ENCODE assay signal across 10 cellular contexts in the genomic region with DNA sequence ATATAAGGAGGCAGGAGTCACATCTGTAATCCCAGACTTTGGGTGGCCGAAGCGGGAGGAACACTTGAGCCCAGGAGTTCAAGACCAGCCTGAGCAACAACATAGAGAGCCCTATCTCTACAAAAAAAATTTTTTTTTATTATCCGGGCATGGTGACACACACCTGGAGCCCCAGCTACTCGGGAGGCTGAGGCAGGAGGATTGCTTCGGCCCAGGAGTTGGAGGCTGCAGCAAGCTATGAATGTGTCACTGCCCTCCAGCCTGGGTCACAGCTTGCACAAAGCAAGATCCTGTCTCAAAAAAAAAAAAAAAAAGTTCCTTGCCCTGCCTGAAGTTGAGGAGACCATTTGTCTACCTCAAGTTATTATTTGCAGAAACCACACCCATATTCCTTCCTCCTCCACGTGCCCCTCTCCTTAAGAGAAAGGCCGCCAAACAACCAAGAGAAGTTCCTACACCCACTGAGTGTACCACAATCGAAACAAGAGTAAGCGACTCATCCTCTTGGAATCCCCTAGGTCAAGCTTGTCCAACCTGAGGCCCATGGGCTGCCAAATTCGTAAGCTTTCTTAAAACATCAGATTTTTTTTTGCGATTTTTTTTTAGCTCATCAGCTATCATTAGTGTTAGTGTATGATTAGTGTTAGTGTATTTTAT. TPM values are rescaled to one million over a fixed set of nuclear protein-coding genes. Genes with fewer than 3 reads are reported as not detected.
DNase-seq lines count a peak whose midpoint lies in the region; ATAC-seq, FAIRE-seq and TF ChIP-seq lines count a peak whose summit lies in the region.
"Had no signal": no experiment of that assay in that cellular context is flagged by ENCODE, and none has a peak within 500 bp of the region (broad histone marks: within the 10 kb centered on the region; RNA-seq: fewer than 3 reads in every experiment).

No MANE protein-coding gene starts in this region.

- peak overlapping the region; percentile 25 for H3K27ac ChIP-seq in CD8-positive, alpha-beta memory T cell (ENCODE audit: low read depth, low read length)
- peak overlapping the region; percentile 41 for H3K27ac ChIP-seq in GM12878 (ENCODE audit: control insufficient read depth, insufficient read depth)
- H3K27ac ChIP-seq: tibial artery had no signal

- no peaks in the 10 kb centered on the region for H3K36me3 ChIP-seq in CD8-positive, alpha-beta memory T cell (ENCODE audit: insufficient read depth, low read length)
- no peaks in the 10 kb centered on the region for H3K36me3 ChIP-seq in Loucy (ENCODE audit: insufficient read depth, low read length)
- peaks cover 0 to 5% of the 10 kb centered on the region in 2 experiments; a peak in 2 of 4 replicates for H3K36me3 ChIP-seq in GM12878 (ENCODE audit: control insufficient read depth in 2 of 2, insufficient read depth in 2 of 2, low read length in 1 of 2)
- H3K36me3 ChIP-seq: tibial artery had no signal

- no peaks in the 10 kb centered on the region for H3K9me2 ChIP-seq in Loucy (replicated peaks; ENCODE audit: low read depth, low read length)

- in situ Hi-C loops in GM12878 (cut with MboI) = no loop called here

- DNase-seq in CD8-positive, alpha-beta memory T cell = no peak
- DNase-seq in GM12878 (ENCODE audit: low read depth, low spot score) = no peak
- no peak for DNase-seq in effector CD8-positive, alpha-beta T cell (lab: John Stamatoyannopoulos, UW)
- DNase-seq in NCI-H2081 (lab: John Stamatoyannopoulos, UW) = no peak
- DNase-seq in NCI-H2227 (lab: John Stamatoyannopoulos, UW; ENCODE audit: unreplicated experiment) = no peak
- DNase-seq: NCI-H1930, tibial artery had no signal

- POLR2A ChIA-PET in CD8-positive, alpha-beta memory T cell (lab: Charles Lee) = no interaction called here
- POLR2A ChIA-PET in GM12878 (lab: Charles Lee) = interaction anchor here (0.7 to 5.3 kb wide), 11 partner anchors 11 to 109 kb away, joined by 3 to 54 read pairs (median 9); no protein-coding TSS in a partner anchor

- H3K9me3 Mint-ChIP-seq in CD8-positive, alpha-beta memory T cell = no peaks in the 10 kb centered on the region
- no peaks in the 10 kb centered on the region for H3K9me3 Mint-ChIP-seq in nephron

- no TSS peak for BruUV-seq in GM12878 (replicated peaks; lab: Mats Ljungman, UMichigan)

- no peak overlapping the region for H2AFZ ChIP-seq in Loucy (ENCODE audit: low read length)
- no peak overlapping the region for H2AFZ ChIP-seq in GM12878 (ENCODE audit: control insufficient read depth, low read depth, low read length)

- peak overlapping the region; percentile 49 to 96 (median 90) for H3K4me3 Mint-ChIP-seq in CD8-positive, alpha-beta memory T cell
- peak overlapping the region; percentile 88 to 90 (median 90) for H3K4me3 Mint-ChIP-seq in nephron

- RAD21 ChIA-PET in GM12878 (lab: Charles Lee; ENCODE audit: unreplicated experiment) = interaction anchor here (0.7 to 9.2 kb wide), 19 partner anchors 10 to 682 kb away, joined by 3 to 113 read pairs (median 10); no protein-coding TSS in a partner anchor

- H4K20me1 ChIP-seq in Loucy (ENCODE audit: insufficient read depth, low read length, poor library complexity, severe bottlenecking) (no peaks in the 10 kb centered on the region), GM12878 (ENCODE audit: control insufficient read depth, insufficient read depth) (no peaks in the 10 kb centered on the region; the same call in 1 of the 2 replicates)

- no peak for TF ChIP-seq POLR2A in GM12878 (IDR thresholded peaks at IDR 0.05; ENCODE audit: low read depth, low read length)

- H3K79me2 ChIP-seq in Loucy (ENCODE audit: insufficient read depth, low read length) (peaks cover 12% of the 10 kb centered on the region; the same call in 1 of the 2 replicates), GM12878 (ENCODE audit: control insufficient read depth, insufficient read depth, low read length) (peaks cover 67% of the 10 kb centered on the region)

- H3K9ac ChIP-seq in Loucy (ENCODE audit: low read depth, low read length, poor library complexity, severe bottlenecking) = no peak overlapping the region
- peak overlapping the region; percentile 38 for H3K9ac ChIP-seq in GM12878 (ENCODE audit: control insufficient read depth, insufficient read depth, low read length)

- no peak for TF ChIP-seq EP300 in GM12878 (IDR thresholded peaks at IDR 0.05; ENCODE audit: borderline replicate concordance in 1 of 2, control insufficient read depth in 1 of 2, low read depth in 2 of 2, low read length in 2 of 2)

- peaks cover 0 to 5% of the 10 kb centered on the region in 2 donors for H3K27me3 Mint-ChIP-seq in CD8-positive, alpha-beta memory T cell
- H3K27me3 Mint-ChIP-seq in nephron (ENCODE audit: low read depth) = peaks cover 18% of the 10 kb centered on the region

- peak; percentile 23 for FAIRE-seq in GM12878 (lab: Jason Lieb, UNC)

- H3K4me2 ChIP-seq in Loucy (ENCODE audit: low read depth, low read length, poor library complexity, severe bottlenecking) (peak overlapping the region; percentile 4), GM12878 (ENCODE audit: control insufficient read depth, insufficient read depth) (peak overlapping the region; percentile 83)

- TF ChIP-seq CTCF in Loucy (conservative IDR thresholded peaks at IDR 0.05; ENCODE audit: low read length) (no peak), GM12878 (IDR thresholded peaks at IDR 0.05 in 2 of 3, conservative IDR thresholded peaks at IDR 0.05 in 1 of 3; ENCODE audit: control insufficient read depth in 2 of 3, extremely low read depth in 1 of 3, insufficient read depth in 1 of 3, low read depth in 3 of 3, low read length in 3 of 3) (no peak), nephron (IDR thresholded peaks at IDR 0.05; ENCODE audit: unreplicated experiment in 3 of 3) (no peak)

- peaks cover 0 to 3% (median 0%) of the 10 kb centered on the region in 3 donors for H3K36me3 Mint-ChIP-seq in CD8-positive, alpha-beta memory T cell
- H3K36me3 Mint-ChIP-seq in nephron (ENCODE audit: low read depth) = no peaks in the 10 kb centered on the region

- no peak for TF ChIP-seq RAD21 in GM12878 (IDR thresholded peaks at IDR 0.05; ENCODE audit: insufficient read depth, low read depth, low read length)

- CTCF ChIA-PET in CD8-positive, alpha-beta memory T cell (lab: Charles Lee) = interaction anchor here (0.5 to 7.6 kb wide), 4 partner anchors 8 to 105 kb away, joined by 3 to 60 read pairs (median 3); no protein-coding TSS in a partner anchor
- CTCF ChIA-PET in GM12878 (lab: Yijun Ruan, JAX) = interaction anchor here (0.6 to 11.9 kb wide), 15 partner anchors 11 to 124 kb away, joined by 3 to 198 read pairs (median 13); no protein-coding TSS in a partner anchor

- ATAC-seq in GM12878 (peak; percentile 6), GM21619 (IDR thresholded peaks at IDR 0.05; ENCODE audit: unreplicated experiment) (no peak)

- peaks cover 23 to 35% (median 33%) of the 10 kb centered on the region in 3 donors for H3K4me1 Mint-ChIP-seq in CD8-positive, alpha-beta memory T cell
- peaks cover 27% of the 10 kb centered on the region for H3K4me1 Mint-ChIP-seq in nephron

- SMC1A ChIA-PET in GM12878 (lab: Charles Lee; ENCODE audit: uncharacterized antibody, unreplicated experiment) = interaction anchor here (0.9 to 12.1 kb wide), 26 partner anchors 10 to 108 kb away, joined by 3 to 157 read pairs (median 6); no protein-coding TSS in a partner anchor

- H3K4me1 ChIP-seq in CD8-positive, alpha-beta memory T cell (ENCODE audit: insufficient read depth, low read length) = peaks cover 13% of the 10 kb centered on the region
- H3K4me1 ChIP-seq in Loucy (ENCODE audit: insufficient read depth, low read length, poor library complexity, severe bottlenecking) = peaks cover 17% of the 10 kb centered on the region
- peaks cover 21% of the 10 kb centered on the region for H3K4me1 ChIP-seq in GM12878 (ENCODE audit: control insufficient read depth, insufficient read depth, low read length)

- H3K9me3 ChIP-seq in CD8-positive, alpha-beta memory T cell (ENCODE audit: low read length) = no peaks in the 10 kb centered on the region
- H3K9me3 ChIP-seq in Loucy (ENCODE audit: insufficient read depth, low read depth, low read length) = no peaks in the 10 kb centered on the region
- no peaks in the 10 kb centered on the region; the same call in 2 of the 3 replicates for H3K9me3 ChIP-seq in GM12878 (replicated peaks; ENCODE audit: control insufficient read depth, insufficient read depth, low read length)
- H3K9me3 ChIP-seq: tibial artery had no signal

- no peak overlapping the region for H3K4me3 ChIP-seq in CD8-positive, alpha-beta memory T cell (ENCODE audit: low read length)
- no peak overlapping the region for H3K4me3 ChIP-seq in Loucy (ENCODE audit: low read length, poor library complexity, severe bottlenecking)
- H3K4me3 ChIP-seq in GM12878 = peak overlapping the region; percentile 94
- H3K4me3 ChIP-seq: tibial artery had no signal

- 67% methylated on average over 11 of the region's 11 CpGs for WGBS in GM12878 (ENCODE audit: insufficient coverage, insufficient replicate concordance, low lambda C conversion rate, missing lambda C conversion rate)

- H3K27ac Mint-ChIP-seq in CD8-positive, alpha-beta memory T cell = peak overlapping the region in 5 of 8 donors; percentile 47 to 82 (median 61)
- peak overlapping the region in 2 of 3 experiments; percentile 32 to 65 for H3K27ac Mint-ChIP-seq in nephron

- H3K27me3 ChIP-seq in CD8-positive, alpha-beta memory T cell (ENCODE audit: insufficient read depth, low read length, poor library complexity, severe bottlenecking) = no peaks in the 10 kb centered on the region
- no peaks in the 10 kb centered on the region for H3K27me3 ChIP-seq in Loucy (ENCODE audit: insufficient read depth, low read length, poor library complexity, severe bottlenecking)
- no peaks in the 10 kb centered on the region for H3K27me3 ChIP-seq in GM12878 (replicated peaks in 1 of 2; ENCODE audit: control insufficient read depth in 2 of 2, insufficient read depth in 2 of 2, low read length in 1 of 2)
- H3K27me3 ChIP-seq: tibial artery had no signal

- intact Hi-C loops in GM12878 (cut with micrococcal nuclease; ENCODE audit: unreplicated experiment) = no loop called here

- no peaks in the 10 kb centered on the region for H3F3A ChIP-seq in Loucy (ENCODE audit: low read depth)

RNA-seq across cellular contexts. Expression of a gene that starts 2.2 kb away (rescaled TPM):
- total RNA-seq in CD8-positive, alpha-beta memory T cell = 10 to 100 TPM; 11.2 to 12.5 TPM
- polyA plus RNA-seq in CD8-positive, alpha-beta memory T cell = 3.0 TPM
- 273 and 306 TPM in 2 replicates for total RNA-seq in GM12878 (2013; cell fraction: nucleolus; rRNA removed)
- total RNA-seq in GM12878 (2014; rRNA removed) (28.1 and 37.8 TPM in 2 replicates), GM12878 (2014; rRNA removed; fragmentation: Illumina TruSeq; extraction: Trizol) (34.7 and 37.8 TPM in 2 replicates), GM12878 (2021) (35.6 and 36.4 TPM in 2 replicates)
- polyA plus RNA-seq in GM12878 (2011; ENCODE audit: low read depth) = 8.8 TPM
- polyA plus RNA-seq in GM12878 (2011; rRNA removed) (44.4 and 58.5 TPM in 2 replicates), GM12878 (2014; fragmentation: Illumina TruSeq; extraction: Trizol) (28.3 and 30.3 TPM in 2 replicates), GM12878 (2014; fragmentation: Nextera tagmentation; extraction: Ambion mirVana) (1 to 10 TPM; 7.2 to 8.0 TPM), GM12878 (2014; rRNA removed) (16.5 and 20.0 TPM in 2 replicates), GM12878 (2016; fragmentation: Nextera tagmentation; extraction: Ambion mirVana) (10 to 100 TPM; 18.3 to 19.3 TPM)
- 21.1 and 22.0 TPM in 2 replicates for polyA plus RNA-seq in GM12878 (2011; cell fraction: cytosol; rRNA removed)
- polyA plus RNA-seq in GM12878 (2011; cell fraction: nucleus; rRNA removed) = 30.5 and 31.4 TPM in 2 replicates
- 11.4 and 12.6 TPM in 2 replicates for polyA plus RNA-seq in GM12878 (2012)
- 127 and 164 TPM in 2 replicates for polyA minus RNA-seq in GM12878 (2011; rRNA and poly(A)+ RNA removed)
- polyA minus RNA-seq in GM12878 (2011; cell fraction: cytosol; rRNA and poly(A)+ RNA removed) = 26.5 and 28.6 TPM in 2 replicates
- 73.5 and 115 TPM in 2 replicates for polyA minus RNA-seq in GM12878 (2011; cell fraction: nucleus; rRNA and poly(A)+ RNA removed)
